Comparison of ENCODE assay signal across 34 cellular contexts in the genomic region with DNA sequence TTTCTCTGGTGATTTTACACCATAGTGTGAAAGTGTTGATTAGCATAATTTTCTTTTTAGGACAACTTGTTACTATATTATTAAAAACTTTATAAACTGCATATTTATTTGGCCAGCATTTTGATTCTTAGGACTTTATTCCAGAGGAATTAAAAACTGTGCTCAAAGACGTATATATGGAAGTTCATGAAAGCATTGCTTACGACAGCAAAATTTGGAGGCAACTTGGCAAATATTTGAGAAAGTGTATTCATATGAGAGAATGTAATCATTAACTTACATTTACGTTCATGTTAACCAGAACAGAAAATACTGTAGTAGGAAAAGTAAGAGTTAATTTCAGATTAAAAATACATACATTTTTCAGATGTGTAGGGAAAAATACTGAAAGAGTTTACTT.
DNase-seq lines count a peak whose midpoint lies in the region; ATAC-seq, FAIRE-seq and TF ChIP-seq lines count a peak whose summit lies in the region.
"Had no signal": no experiment of that assay in that cellular context is flagged by ENCODE, and none has a peak within 500 bp of the region (broad histone marks: within the 10 kb centered on the region; RNA-seq: fewer than 3 reads in every experiment).

No MANE protein-coding gene starts in this region.

- no peak for ATAC-seq in HepG2
- no peak for ATAC-seq in right lobe of liver
- ATAC-seq in A549: no peak
- ATAC-seq: CD8-positive, alpha-beta T cell had no signal

- no peak overlapping the region for H3K9ac ChIP-seq in HepG2 (ENCODE audit: insufficient read depth, low read depth, low read length)
- H3K9ac ChIP-seq: BLaER1; BLaER1 treated with 17β-estradiol and CSF1 and Interleukin-3, amounts not matched to agents 10 nM and 100 nM had no signal

- CTCF ChIA-PET in HepG2 (lab: Yijun Ruan, JAX; ENCODE audit: low intra/inter-chr PET ratio, low total read pairs): no interaction called here
- CTCF ChIA-PET in A549 (lab: Yijun Ruan, JAX): no interaction called here

- peak overlapping the region; percentile 16 for H3K27ac Mint-ChIP-seq in mesothelial cell of epicardium
- H3K27ac Mint-ChIP-seq: B cell; CD4-positive, alpha-beta memory T cell; CD4-positive, alpha-beta T cell; CD4-positive, CD25-positive, alpha-beta regulatory T cell; CD8-positive, alpha-beta memory T cell; CD8-positive, alpha-beta T cell had no signal

- TF ChIP-seq POLR2A in HepG2 (IDR thresholded peaks at IDR 0.05; ENCODE audit: insufficient read depth in 1 of 2, low read depth in 2 of 2, low read length in 2 of 2) (no peak), right lobe of liver (IDR thresholded peaks at IDR 0.05) (no peak), A549 (IDR thresholded peaks at IDR 0.05; ENCODE audit: low read length) (no peak)

- H3K4me3 ChIP-seq in HepG2 (replicated peaks in 1 of 3; ENCODE audit: insufficient read depth in 1 of 3, low read depth in 2 of 3, low read length in 3 of 3) (no peak overlapping the region), right lobe of liver (no peak overlapping the region), A549 (no peak overlapping the region)
- H3K4me3 ChIP-seq: BLaER1; BLaER1 treated with 17β-estradiol and CSF1 and Interleukin-3, amounts not matched to agents 10 nM and 100 nM had no signal

- BruUV-seq in HepG2 (replicated peaks; lab: Mats Ljungman, UMichigan): no TSS peak

- H3K4me1 ChIP-seq in HepG2 (ENCODE audit: insufficient read depth, low read length) (peaks cover 6% of the 10 kb centered on the region; the same call in 1 of the 2 replicates), right lobe of liver (peaks cover 0 to 39% (median 15%) of the 10 kb centered on the region in 4 donors), A549 (peaks cover 15% of the 10 kb centered on the region; the same call in 2 of the 3 replicates)
- H3K4me1 ChIP-seq: BE2C had no signal

- WGBS in HepG2 (ENCODE audit: low lambda C conversion rate): 13% methylated on average over 3 of the region's 3 CpGs
- 45% methylated on average over 3 of the region's 3 CpGs for WGBS in right lobe of liver (ENCODE audit: insufficient coverage, low coverage, low lambda C conversion rate, missing lambda C conversion rate)
- 60% methylated on average over 3 of the region's 3 CpGs for WGBS in A549 (ENCODE audit: missing lambda C conversion rate)

- H2AFZ ChIP-seq in HepG2 (ENCODE audit: low read length): no peak overlapping the region

- TF ChIP-seq RAD21 in HepG2 (CRISPR knock-in tag; IDR thresholded peaks at IDR 0.05) (no peak), A549 (conservative IDR thresholded peaks at IDR 0.05 in 1 of 2, IDR thresholded peaks at IDR 0.05 in 1 of 2) (no peak)

- H3K4me2 ChIP-seq in HepG2 (ENCODE audit: low read depth, low read length) (no peak overlapping the region), A549 (no peak overlapping the region)
- H3K4me2 ChIP-seq: BLaER1; BLaER1 treated with 17β-estradiol and CSF1 and Interleukin-3, amounts not matched to agents 10 nM and 100 nM had no signal

- H3K36me3 ChIP-seq in HepG2 (replicated peaks in 1 of 2; ENCODE audit: control insufficient read depth in 1 of 2, insufficient read depth in 2 of 2, low read length in 2 of 2) (no peaks in the 10 kb centered on the region), right lobe of liver (no peaks in the 10 kb centered on the region)
- H3K36me3 ChIP-seq: BE2C; BLaER1; BLaER1 treated with 17β-estradiol and CSF1 and Interleukin-3, amounts not matched to agents 10 nM and 100 nM had no signal

- TF ChIP-seq CTCF in HepG2 (CRISPR knock-in tag; IDR thresholded peaks at IDR 0.05) (no peak), right lobe of liver (IDR thresholded peaks at IDR 0.05) (no peak), A549 (IDR thresholded peaks at IDR 0.05) (no peak), mesothelial cell of epicardium (IDR thresholded peaks at IDR 0.05; ENCODE audit: unreplicated experiment) (no peak)

- peaks cover 1% of the 10 kb centered on the region for H3K9me3 Mint-ChIP-seq in mesothelial cell of epicardium
- H3K9me3 Mint-ChIP-seq: CD14-positive monocyte; CD4-positive, alpha-beta T cell; CD8-positive, alpha-beta memory T cell; CD8-positive, alpha-beta T cell had no signal

- FAIRE-seq in HepG2 (lab: Jason Lieb, UNC): no peak
- FAIRE-seq in A549 (lab: Jason Lieb, UNC): no peak
- FAIRE-seq: A204.1, D721Med had no signal

- H3K27ac ChIP-seq in HepG2 (ENCODE audit: extremely low read length, insufficient read depth, low read length) (no peak overlapping the region), right lobe of liver (no peak overlapping the region), A549 (no peak overlapping the region)
- H3K27ac ChIP-seq: 22Rv1; BLaER1; BLaER1 treated with 17β-estradiol and CSF1 and Interleukin-3, amounts not matched to agents 10 nM and 100 nM; C4-2B had no signal

- no peaks in the 10 kb centered on the region for H3K79me2 ChIP-seq in HepG2 (ENCODE audit: insufficient read depth, low read length)

- H3K36me3 Mint-ChIP-seq in mesothelial cell of epicardium: no peaks in the 10 kb centered on the region
- H3K36me3 Mint-ChIP-seq: CD14-positive monocyte; CD4-positive, alpha-beta memory T cell; CD4-positive, CD25-positive, alpha-beta regulatory T cell; CD8-positive, alpha-beta memory T cell; CD8-positive, alpha-beta T cell had no signal

- peaks cover 45% of the 10 kb centered on the region for H3K4me1 Mint-ChIP-seq in mesothelial cell of epicardium
- H3K4me1 Mint-ChIP-seq: B cell; CD4-positive, alpha-beta memory T cell; CD8-positive, alpha-beta memory T cell had no signal

- H3K27me3 ChIP-seq in HepG2 (ENCODE audit: control insufficient read depth in 1 of 2, insufficient read depth in 2 of 2, low read length in 2 of 2): no peaks in the 10 kb centered on the region
- H3K27me3 ChIP-seq in right lobe of liver: no peaks in the 10 kb centered on the region
- H3K27me3 ChIP-seq: BE2C; BLaER1; BLaER1 treated with 17β-estradiol and CSF1 and Interleukin-3, amounts not matched to agents 10 nM and 100 nM had no signal

- POLR2A ChIA-PET in HepG2 (lab: Yijun Ruan, JAX) (no interaction called here), A549 (lab: Yijun Ruan, JAX) (no interaction called here)

- no peaks in the 10 kb centered on the region for H4K20me1 ChIP-seq in HepG2 (ENCODE audit: insufficient read depth, low read length)
- H4K20me1 ChIP-seq: BLaER1; BLaER1 treated with 17β-estradiol and CSF1 and Interleukin-3, amounts not matched to agents 10 nM and 100 nM had no signal

- TF ChIP-seq EP300 in HepG2 (IDR thresholded peaks at IDR 0.05; ENCODE audit: low read depth in 2 of 2, low read length in 2 of 2) (no peak), HepG2 (CRISPR knock-in tag; IDR thresholded peaks at IDR 0.05; ENCODE audit: borderline replicate concordance) (no peak), A549 (IDR thresholded peaks at IDR 0.05) (no peak)

- in situ Hi-C loops in HepG2 (cut with HindIII; ENCODE audit: extremely low pct_ligation_motif_present, low pct_unique_long_range_greater_than_20kb): no loop called here

- no peaks in the 10 kb centered on the region for H3K27me3 Mint-ChIP-seq in mesothelial cell of epicardium (ENCODE audit: low read depth)

- H3K9me3 ChIP-seq in HepG2 (ENCODE audit: low read length): no peaks in the 10 kb centered on the region
- no peaks in the 10 kb centered on the region for H3K9me3 ChIP-seq in right lobe of liver
- no peaks in the 10 kb centered on the region for H3K9me3 ChIP-seq in A549
- H3K9me3 ChIP-seq: BE2C, Caco-2 had no signal

- DNase-seq in HepG2 (ENCODE audit: low spot score): no peak
- DNase-seq in right lobe of liver: no peak
- DNase-seq in A549 (ENCODE audit: low read depth in 1 of 2, low spot score in 1 of 2): no peak
- no peak for DNase-seq in mesothelial cell of epicardium (ENCODE audit: low spot score in 2 of 2, unreplicated experiment in 2 of 2)
- DNase-seq in NCI-H2081 (lab: John Stamatoyannopoulos, UW): no peak
- no peak for DNase-seq in T-helper 2 cell
- DNase-seq: 8988T; ACHN; AML-193; BE2C; C1 segment of cervical spinal cord; Caco-2; Calu3; CD4-positive, alpha-beta memory T cell; CD4-positive, alpha-beta T cell; CD4-positive, CD25-positive, alpha-beta regulatory T cell; CD8-positive, alpha-beta memory T cell; CD8-positive, alpha-beta T cell; COR-L47; DMS 273 treated with DMSO at 0.1 percent for 48 hours; DMS153; DMS53; DMS79; DMS79 treated with DMSO at 0.1 percent for 48 hours; DND-41; EL had no signal

- no peak overlapping the region for H3K4me3 Mint-ChIP-seq in mesothelial cell of epicardium
- H3K4me3 Mint-ChIP-seq: B cell; CD14-positive monocyte; CD4-positive, alpha-beta memory T cell; CD4-positive, alpha-beta T cell; CD4-positive, CD25-positive, alpha-beta regulatory T cell; CD8-positive, alpha-beta memory T cell; CD8-positive, alpha-beta T cell had no signal

- intact Hi-C loops in HepG2 (cut with micrococcal nuclease; ENCODE audit: unreplicated experiment) (no loop called here), right lobe of liver (cut with DNase I) (no loop called here)

TF ChIP-seq in HepG2, 621 proteins besides CTCF, POLR2A, EP300 and RAD21 (continues in another document):
- TF ChIP-seq MAFF (IDR thresholded peaks at IDR 0.05; ENCODE audit: low read depth, low read length): peak; percentile 62; the same call in 1 of the 2 replicates

TF ChIP-seq in A549, 52 proteins besides CTCF, POLR2A, EP300 and RAD21:
- TF ChIP-seq JUN (IDR thresholded peaks at IDR 0.05) (no peak), MAFK (IDR thresholded peaks at IDR 0.05; ENCODE audit: partially characterized antibody) (peak; percentile 3)
